ENCODE assay signal across 9 cellular contexts in genomic region chr13:20159646-20160345, GRCh38. TPM values are rescaled to one million over a fixed set of nuclear protein-coding genes. Genes with fewer than 3 reads are reported as not detected.
A peak's percentile ranks its signal among the peaks of the same experiment; 100 is the strongest.
DNase-seq lines count a peak whose midpoint lies in the region; ATAC-seq, FAIRE-seq and TF ChIP-seq lines count a peak whose summit lies in the region.
"Had no signal": no experiment of that assay in that cellular context is flagged by ENCODE, and none has a peak within 500 bp of the region (broad histone marks: within the 10 kb centered on the region; RNA-seq: fewer than 3 reads in every experiment).

No MANE protein-coding gene starts in this region.

- TF ChIP-seq EP300 in HepG2 (IDR thresholded peaks at IDR 0.05; ENCODE audit: low read depth in 2 of 2, low read length in 2 of 2) (no peak), HepG2 (CRISPR knock-in tag; IDR thresholded peaks at IDR 0.05; ENCODE audit: borderline replicate concordance) (no peak)

- TF ChIP-seq RAD21 in HepG2 (CRISPR knock-in tag; IDR thresholded peaks at IDR 0.05): no peak

- TF ChIP-seq CTCF in HepG2 (CRISPR knock-in tag; IDR thresholded peaks at IDR 0.05): no peak
- no peak for TF ChIP-seq CTCF in right lobe of liver (IDR thresholded peaks at IDR 0.05)
- TF ChIP-seq CTCF in SU-DHL-6 (IDR thresholded peaks at IDR 0.05; ENCODE audit: insufficient read depth, low read length, poor library complexity, severe bottlenecking): no peak
- no peak for TF ChIP-seq CTCF in fibroblast of the aortic adventitia (IDR thresholded peaks at IDR 0.05; ENCODE audit: insufficient read depth, low read length)

- H4K20me1 ChIP-seq in HepG2 (ENCODE audit: insufficient read depth, low read length) (no peaks in the 10 kb centered on the region), SU-DHL-6 (ENCODE audit: low read depth, low read length) (0 out of 2 replicates have a peak, but pooled peaks cover 4% of the 10 kb centered on the region)

- TF ChIP-seq POLR2A in HepG2 (IDR thresholded peaks at IDR 0.05; ENCODE audit: insufficient read depth in 1 of 2, low read depth in 2 of 2, low read length in 2 of 2): no peak
- TF ChIP-seq POLR2A in right lobe of liver (IDR thresholded peaks at IDR 0.05): no peak

- H3K27ac ChIP-seq in HepG2 (ENCODE audit: extremely low read length, insufficient read depth, low read length) (no peak overlapping the region), right lobe of liver (no peak overlapping the region), SU-DHL-6 (ENCODE audit: low read depth, low read length) (no peak overlapping the region)
- H3K27ac ChIP-seq: left lung had no signal

- FAIRE-seq in HepG2 (lab: Jason Lieb, UNC): no peak

- H3K9me3 ChIP-seq in HepG2 (ENCODE audit: low read length) (no peaks in the 10 kb centered on the region), right lobe of liver (no peaks in the 10 kb centered on the region), SU-DHL-6 (ENCODE audit: insufficient read depth, low read length) (no peaks in the 10 kb centered on the region)
- H3K9me3 ChIP-seq: left lung had no signal

- H2AFZ ChIP-seq in HepG2 (ENCODE audit: low read length) (no peak overlapping the region), SU-DHL-6 (ENCODE audit: low read depth, low read length, severe bottlenecking) (no peak overlapping the region)

- H3K4me1 ChIP-seq in HepG2 (ENCODE audit: insufficient read depth, low read length): peaks cover 17% of the 10 kb centered on the region
- H3K4me1 ChIP-seq in right lobe of liver: peaks cover 0 to 13% (median 0%) of the 10 kb centered on the region in 4 donors

- peak overlapping the region; percentile 52 to 68 (median 56); a peak in 5 of 6 replicates for H3K4me3 ChIP-seq in HepG2 (replicated peaks in 1 of 3; ENCODE audit: insufficient read depth in 1 of 3, low read depth in 2 of 3, low read length in 3 of 3)
- no peak overlapping the region for H3K4me3 ChIP-seq in right lobe of liver
- no peak overlapping the region for H3K4me3 ChIP-seq in SU-DHL-6 (ENCODE audit: insufficient read depth, low read length, poor library complexity, severe bottlenecking)
- peak overlapping the region; percentile 62 for H3K4me3 ChIP-seq in fibroblast of the aortic adventitia (ENCODE audit: low read depth, low read length)

- intact Hi-C loops in HepG2 (cut with micrococcal nuclease; ENCODE audit: unreplicated experiment) (loop anchor here (5.0 kb wide), 2 partner anchors 177 to 197 kb away; no protein-coding TSS in a partner anchor), right lobe of liver (cut with DNase I) (no loop called here)

- H3K9ac ChIP-seq in HepG2 (ENCODE audit: insufficient read depth, low read depth, low read length): no peak overlapping the region
- H3K9ac ChIP-seq in SU-DHL-6 (ENCODE audit: low read length): no peak overlapping the region

- H3K79me2 ChIP-seq in HepG2 (ENCODE audit: insufficient read depth, low read length) (no peaks in the 10 kb centered on the region), SU-DHL-6 (ENCODE audit: insufficient read depth, low read length) (no peaks in the 10 kb centered on the region)

- H3K27me3 ChIP-seq in HepG2 (ENCODE audit: control insufficient read depth in 1 of 2, insufficient read depth in 2 of 2, low read length in 2 of 2): peaks cover 0 to 15% of the 10 kb centered on the region in 2 experiments; a peak in 2 of 5 replicates
- H3K27me3 ChIP-seq in right lobe of liver: peaks cover 4 to 47% of the 10 kb centered on the region in 2 donors
- no peaks in the 10 kb centered on the region; the same call in 1 of the 2 replicates for H3K27me3 ChIP-seq in SU-DHL-6 (ENCODE audit: low read length)

- CTCF ChIA-PET in HepG2 (lab: Yijun Ruan, JAX; ENCODE audit: low intra/inter-chr PET ratio, low total read pairs): no interaction called here

- H3K4me2 ChIP-seq in HepG2 (ENCODE audit: low read depth, low read length) (peak overlapping the region; percentile 91), SU-DHL-6 (ENCODE audit: low read depth, low read length, poor library complexity, severe bottlenecking) (peak overlapping the region; percentile 68)

- WGBS in HepG2 (ENCODE audit: low lambda C conversion rate): 6% methylated on average over 18 of the region's 18 CpGs
- 27% methylated on average over 18 of the region's 18 CpGs for WGBS in right lobe of liver (ENCODE audit: insufficient coverage, low coverage, low lambda C conversion rate, missing lambda C conversion rate)

- H3K36me3 ChIP-seq in HepG2 (replicated peaks in 1 of 2; ENCODE audit: control insufficient read depth in 1 of 2, insufficient read depth in 2 of 2, low read length in 2 of 2): no peaks in the 10 kb centered on the region
- H3K36me3 ChIP-seq in right lobe of liver: no peaks in the 10 kb centered on the region
- no peaks in the 10 kb centered on the region for H3K36me3 ChIP-seq in SU-DHL-6 (ENCODE audit: low read length)
- H3K36me3 ChIP-seq: left lung had no signal

- ATAC-seq in HepG2: no peak
- no peak for ATAC-seq in right lobe of liver
- no peak for ATAC-seq in GM18858 (IDR thresholded peaks at IDR 0.05; ENCODE audit: unreplicated experiment)

- peaks cover 12% of the 10 kb centered on the region; the same call in 1 of the 2 replicates for H3F3A ChIP-seq in SU-DHL-6 (ENCODE audit: insufficient read depth)

- BruUV-seq in HepG2 (replicated peaks; lab: Mats Ljungman, UMichigan): no TSS peak

- DNase-seq in HepG2 (ENCODE audit: low spot score): no peak
- DNase-seq in right lobe of liver: no peak
- DNase-seq in fibroblast of the aortic adventitia (ENCODE audit: low read depth): no peak
- no peak for DNase-seq in germinal center (ENCODE audit: low spot score)
- DNase-seq in H4 (ENCODE audit: low spot score): no peak
- DNase-seq in ecto neural progenitor cell (ENCODE audit: low spot score): no peak
- DNase-seq: left lung had no signal

- in situ Hi-C loops in HepG2 (cut with HindIII; ENCODE audit: extremely low pct_ligation_motif_present, low pct_unique_long_range_greater_than_20kb): no loop called here

- POLR2A ChIA-PET in HepG2 (lab: Yijun Ruan, JAX): interaction anchor here (1.5 to 1.6 kb wide), 2 partner anchors 31 to 40 kb away, joined by 3 read pairs; no protein-coding TSS in a partner anchor

- no peaks in the 10 kb centered on the region for H3K9me2 ChIP-seq in SU-DHL-6 (replicated peaks; ENCODE audit: insufficient read depth, low read length)

RNA-seq across cellular contexts. Expression of gene GJA3, which starts 1.1 kb away (rescaled TPM):
- total RNA-seq in HepG2 (2016; rRNA removed; fragmentation: Illumina TruSeq; extraction: Trizol): 0.03 and 0.04 TPM in 2 replicates
- total RNA-seq in HepG2 (2016; cell fraction: cytosol; rRNA removed; fragmentation: Illumina TruSeq; extraction: Trizol; ENCODE audit: low read depth): under 0.01 TPM in 1 of 2 replicates, not detected in the other
- not detected in 2 replicates for total RNA-seq in HepG2 (2016; cell fraction: insoluble cytoplasmic fraction; rRNA removed; fragmentation: Illumina TruSeq; extraction: Trizol)
- total RNA-seq in HepG2 (2016; cell fraction: membrane; rRNA removed; fragmentation: Illumina TruSeq; extraction: Trizol): not detected in 2 replicates
- total RNA-seq in HepG2 (2016; cell fraction: nucleus; rRNA removed; fragmentation: Illumina TruSeq; extraction: Trizol): not detected in 2 replicates
- polyA plus RNA-seq in HepG2 (2011; rRNA removed): 0.01 and 0.04 TPM in 2 replicates
- 0.01 TPM in 1 of 2 replicates, not detected in the other for polyA plus RNA-seq in HepG2 (2011; cell fraction: cytosol; rRNA removed)
- not detected in 2 replicates for polyA plus RNA-seq in HepG2 (2011; cell fraction: nucleus; rRNA removed)
- 0.04 TPM in 1 of 2 replicates, not detected in the other for polyA plus RNA-seq in HepG2 (2012)
- polyA plus RNA-seq in HepG2 (2016; cell fraction: cytosol; fragmentation: Illumina TruSeq; extraction: Trizol; ENCODE audit: low read depth): not detected in 2 replicates
- not detected in 2 replicates for polyA plus RNA-seq in HepG2 (2016; cell fraction: insoluble cytoplasmic fraction; fragmentation: Illumina TruSeq; extraction: Trizol; ENCODE audit: low read depth)
- polyA plus RNA-seq in HepG2 (2016; cell fraction: membrane; fragmentation: Illumina TruSeq; extraction: Trizol; ENCODE audit: low read depth): not detected in 2 replicates
- polyA plus RNA-seq in HepG2 (2016; cell fraction: nucleus; fragmentation: Illumina TruSeq; extraction: Trizol; ENCODE audit: insufficient read depth, low read depth): not detected in 2 replicates
- 0.02 TPM in 1 of 2 replicates, not detected in the other for polyA minus RNA-seq in HepG2 (2011; rRNA and poly(A)+ RNA removed; ENCODE audit: low replicate concordance)
- polyA minus RNA-seq in HepG2 (2011; cell fraction: cytosol; rRNA and poly(A)+ RNA removed): 0.10 TPM in 1 of 2 replicates, not detected in the other
- not detected in 2 replicates for polyA minus RNA-seq in HepG2 (2011; cell fraction: nucleus; rRNA and poly(A)+ RNA removed)
- total RNA-seq in right lobe of liver: under 1 TPM in 1 of 6 experiments, not detected in 5; 0.11 TPM
- 0.82 and 0.90 TPM in 2 replicates for total RNA-seq in fibroblast of the aortic adventitia (ENCODE audit: low replicate concordance)
- total RNA-seq in H4 (2014; rRNA removed; shearing (Covaris generic)): 0.10 and 0.25 TPM in 2 replicates

RNA-seq across cellular contexts. Expression of gene GJB2, which starts 32.9 kb away (rescaled TPM):
- total RNA-seq in HepG2 (2016; rRNA removed; fragmentation: Illumina TruSeq; extraction: Trizol) (0.18 TPM in 1 of 2 replicates, not detected in the other), right lobe of liver (10 to 100 TPM; 21.8 to 40.0 (median 30.0) TPM), fibroblast of the aortic adventitia (ENCODE audit: low replicate concordance) (0.18 TPM in 1 of 2 replicates, not detected in the other)
- not detected in 2 replicates for total RNA-seq in HepG2 (2016; cell fraction: cytosol; rRNA removed; fragmentation: Illumina TruSeq; extraction: Trizol; ENCODE audit: low read depth)
- total RNA-seq in HepG2 (2016; cell fraction: insoluble cytoplasmic fraction; rRNA removed; fragmentation: Illumina TruSeq; extraction: Trizol): 0.19 TPM in 1 of 2 replicates, not detected in the other
- total RNA-seq in HepG2 (2016; cell fraction: membrane; rRNA removed; fragmentation: Illumina TruSeq; extraction: Trizol): 0.07 TPM in 1 of 2 replicates, not detected in the other
- 0.16 TPM in 1 of 2 replicates, not detected in the other for total RNA-seq in HepG2 (2016; cell fraction: nucleus; rRNA removed; fragmentation: Illumina TruSeq; extraction: Trizol)
- polyA plus RNA-seq in HepG2 (2011; rRNA removed): 0.08 and 0.15 TPM in 2 replicates
- 0.09 and 0.15 TPM in 2 replicates for polyA plus RNA-seq in HepG2 (2011; cell fraction: cytosol; rRNA removed)
- not detected in 2 replicates for polyA plus RNA-seq in HepG2 (2011; cell fraction: nucleus; rRNA removed)
- polyA plus RNA-seq in HepG2 (2012): 0.08 and 0.20 TPM in 2 replicates
- polyA plus RNA-seq in HepG2 (2016; cell fraction: cytosol; fragmentation: Illumina TruSeq; extraction: Trizol; ENCODE audit: low read depth): 0.09 TPM in 1 of 2 replicates, not detected in the other
- 0.13 and 0.16 TPM in 2 replicates for polyA plus RNA-seq in HepG2 (2016; cell fraction: insoluble cytoplasmic fraction; fragmentation: Illumina TruSeq; extraction: Trizol; ENCODE audit: low read depth)
- 0.12 and 0.13 TPM in 2 replicates for polyA plus RNA-seq in HepG2 (2016; cell fraction: membrane; fragmentation: Illumina TruSeq; extraction: Trizol; ENCODE audit: low read depth)
- 0.21 and 0.39 TPM in 2 replicates for polyA plus RNA-seq in HepG2 (2016; cell fraction: nucleus; fragmentation: Illumina TruSeq; extraction: Trizol; ENCODE audit: insufficient read depth, low read depth)
- 0.14 and 0.44 TPM in 2 replicates for polyA minus RNA-seq in HepG2 (2011; rRNA and poly(A)+ RNA removed; ENCODE audit: low replicate concordance)
- polyA minus RNA-seq in HepG2 (2011; cell fraction: cytosol; rRNA and poly(A)+ RNA removed): not detected in 2 replicates
- not detected in 2 replicates for polyA minus RNA-seq in HepG2 (2011; cell fraction: nucleus; rRNA and poly(A)+ RNA removed)
- total RNA-seq in H4 (2014; rRNA removed; shearing (Covaris generic)): 0.41 TPM in 1 of 2 replicates, not detected in the other

Comparison
In these comparisons a context has a peak if more than half of its experiments do, and no peak if none do; other contexts are left out.
1. H3K4me3 ChIP-seq: peak in HepG2 (3 of 3) and fibroblast of the aortic adventitia (single experiment); none in right lobe of liver (0 of 3) and SU-DHL-6 (single experiment).
2. RNA of gene GJB2, which starts 32.9 kb away (total RNA-seq): 21.8 to 40.0 TPM in right lobe of liver; 0.41 TPM in H4, 0.18 TPM in fibroblast of the aortic adventitia and 0.07 to 0.19 TPM in HepG2; every median in the first group is over 10 times any median in the second.